ENCODE assay signal across 1 cellular context in genomic region chr16:71216714-71217113, GRCh38.
TF ChIP-seq lines count a peak whose summit lies in the region.

No MANE protein-coding gene starts in this region.

TF ChIP-seq in H1, 55 proteins besides CTCF, POLR2A, EP300 and RAD21:
- no peak for TF ChIP-seq ZNF274 (IDR thresholded peaks at IDR 0.05; ENCODE audit: borderline replicate concordance, extremely low read depth, low read length)
- no peak for TF ChIP-seq CTBP2 (IDR thresholded peaks at IDR 0.05; ENCODE audit: borderline replicate concordance, insufficient read depth, insufficient read length, low read length)
- TF ChIP-seq EZH2 (IDR thresholded peaks at IDR 0.05; ENCODE audit: low read depth, low read length, severe bottlenecking), result no peak
- TF ChIP-seq SIN3A (conservative IDR thresholded peaks at IDR 0.05 in 1 of 2, IDR thresholded peaks at IDR 0.05 in 1 of 2; ENCODE audit: low read depth in 1 of 2, low read length in 2 of 2), result no peak
- TF ChIP-seq BACH1 (IDR thresholded peaks at IDR 0.05; ENCODE audit: low read length), result no peak
